In genomic region chr15:45166792-45167630, GRCh38 we compare ENCODE assay signal across 1 cellular context.
A peak's percentile ranks its signal among the peaks of the same experiment; 100 is the strongest.
TF ChIP-seq lines count a peak whose summit lies in the region.

No MANE protein-coding gene starts in this region.

TF ChIP-seq in H1, 55 proteins besides CTCF, POLR2A, EP300 and RAD21:
- TF ChIP-seq CBX8 (IDR thresholded peaks at IDR 0.05; ENCODE audit: borderline replicate concordance, low read depth, low read length) (no peak), TBP (IDR thresholded peaks at IDR 0.05; ENCODE audit: low read depth, low read length) (peak; percentile 59; the same call in 1 of the 2 replicates), MAX (IDR thresholded peaks at IDR 0.05) (peak; percentile 43; the same call in 1 of the 2 replicates), CREB1 (IDR thresholded peaks at IDR 0.05) (peak; percentile 87), PHF8 (conservative IDR thresholded peaks at IDR 0.05; ENCODE audit: low read depth, low read length) (peak; percentile 81), SP1 (IDR thresholded peaks at IDR 0.05; ENCODE audit: low read depth, low read length) (0 out of 2 replicates have a peak, but pooled peaks have one; percentile 15), ATF2 (IDR thresholded peaks at IDR 0.05; ENCODE audit: low read length) (no peak), KDM4A (IDR thresholded peaks at IDR 0.05; ENCODE audit: low read depth, low read length, severe bottlenecking) (peak; percentile 72), TAF1 (IDR thresholded peaks at IDR 0.05; ENCODE audit: low read depth, low read length) (peak; percentile 84), NANOG (IDR thresholded peaks at IDR 0.05; ENCODE audit: insufficient read depth, low read depth, low read length, poor library complexity, severe bottlenecking) (no peak), MAFK (IDR thresholded peaks at IDR 0.05; ENCODE audit: low read depth, low read length) (no peak), CEBPB (IDR thresholded peaks at IDR 0.05; ENCODE audit: low read depth, low read length) (no peak), FOSL1 (IDR thresholded peaks at IDR 0.05; ENCODE audit: insufficient read depth, low read depth, low read length) (no peak), JUN (IDR thresholded peaks at IDR 0.05; ENCODE audit: low read depth, low read length) (no peak), ASH2L (IDR thresholded peaks at IDR 0.05; ENCODE audit: low read length) (peak; percentile 77), SIN3A (conservative IDR thresholded peaks at IDR 0.05 in 1 of 2, IDR thresholded peaks at IDR 0.05 in 1 of 2; ENCODE audit: low read depth in 1 of 2, low read length in 2 of 2) (peak in 1 of 2 experiments; percentile 53; a peak in 1 of 4 replicates), SP2 (IDR thresholded peaks at IDR 0.05; ENCODE audit: low read length) (no peak), E2F6 (IDR thresholded peaks at IDR 0.05) (peak; percentile 12; the same call in 1 of the 2 replicates), TAF7 (optimal IDR thresholded peaks at IDR 0.05; ENCODE audit: borderline replicate concordance, low read depth, low read length) (peak; percentile 76), RNF2 (IDR thresholded peaks at IDR 0.05; ENCODE audit: borderline replicate concordance, low read depth, low read length, missing control alignments, poor library complexity, severe bottlenecking) (peak; percentile 10), POU5F1 (IDR thresholded peaks at IDR 0.05; ENCODE audit: low read depth, low read length) (no peak), SAP30 (IDR thresholded peaks at IDR 0.05; ENCODE audit: insufficient read depth, insufficient replicate concordance, low read length) (no peak), POLR2AphosphoS5 (IDR thresholded peaks at IDR 0.05; ENCODE audit: low read depth, low read length) (peak; percentile 29), YY1 (IDR thresholded peaks at IDR 0.05; ENCODE audit: low read depth, low read length) (peak; percentile 8; the same call in 1 of the 2 replicates), TCF12 (IDR thresholded peaks at IDR 0.05; ENCODE audit: low read depth, low read length) (no peak), RBBP5 (IDR thresholded peaks at IDR 0.05; ENCODE audit: borderline replicate concordance, low read depth, low read length) (peak; percentile 74; the same call in 1 of the 2 replicates), CHD7 (IDR thresholded peaks at IDR 0.05; ENCODE audit: insufficient replicate concordance, low read length) (no peak), JUND (IDR thresholded peaks at IDR 0.05; ENCODE audit: low read length) (no peak), GABPA (IDR thresholded peaks at IDR 0.05; ENCODE audit: borderline replicate concordance, insufficient read depth, low read length) (0 out of 2 replicates have a peak, but pooled peaks have one; percentile 26), TEAD4 (IDR thresholded peaks at IDR 0.05; ENCODE audit: low read depth, low read length) (no peak), SIRT6 (IDR thresholded peaks at IDR 0.05; ENCODE audit: low read length) (no peak), CBX5 (IDR thresholded peaks at IDR 0.05; ENCODE audit: low read depth, low read length) (no peak)
